8 cellular contexts compared by ENCODE assay signal in genomic region chr16:4415538-4416199, GRCh38. TPM values are rescaled to one million over a fixed set of nuclear protein-coding genes. Genes with fewer than 3 reads are reported as not detected.
DNase-seq lines count a peak whose midpoint lies in the region; ATAC-seq, FAIRE-seq and TF ChIP-seq lines count a peak whose summit lies in the region.

No MANE protein-coding gene starts in this region.

- H3K4me3 ChIP-seq in AG04450 (ENCODE audit: low read depth, low read length): peak overlapping the region; percentile 73
- peak overlapping the region; percentile 86 for H3K4me3 ChIP-seq in NB4 (ENCODE audit: low read depth, low read length)
- H3K4me3 ChIP-seq in endothelial cell of umbilical vein (replicated peaks in 1 of 3; ENCODE audit: insufficient read depth in 1 of 3, low read depth in 1 of 3, low read length in 3 of 3): peak overlapping the region; percentile 55 to 94 (median 71)

- H3K27me3 ChIP-seq in AG04450 (ENCODE audit: control insufficient read depth, insufficient read depth, low read length): no peaks in the 10 kb centered on the region
- no peaks in the 10 kb centered on the region for H3K27me3 ChIP-seq in endothelial cell of umbilical vein (ENCODE audit: control insufficient read depth in 2 of 2, insufficient read depth in 2 of 2, low read length in 2 of 2)

- H3K79me2 ChIP-seq in endothelial cell of umbilical vein (ENCODE audit: control insufficient read depth, insufficient read depth, low read length): peaks cover 36% of the 10 kb centered on the region

- peak overlapping the region; percentile 74 for H2AFZ ChIP-seq in endothelial cell of umbilical vein (ENCODE audit: low read depth, low read length)

- TF ChIP-seq POLR2A in NB4 (IDR thresholded peaks at IDR 0.05; ENCODE audit: extremely low read depth, insufficient read length) (peak; percentile 49), endothelial cell of umbilical vein (IDR thresholded peaks at IDR 0.05; ENCODE audit: low read depth, low read length) (no peak)

- no peak for TF ChIP-seq CTCF in AG04450 (IDR thresholded peaks at IDR 0.05; ENCODE audit: low read depth, low read length)
- no peak for TF ChIP-seq CTCF in NB4 (IDR thresholded peaks at IDR 0.05; ENCODE audit: low read depth, low read length)
- TF ChIP-seq CTCF in endothelial cell of umbilical vein (IDR thresholded peaks at IDR 0.05; ENCODE audit: extremely low read depth in 1 of 2, insufficient read depth in 1 of 2, low read depth in 1 of 2, low read length in 2 of 2): no peak

- intact Hi-C loops in endothelial cell of umbilical vein (cut with micrococcal nuclease): loop anchor here (1.0 kb wide), 1 partner anchor 7 kb away; no protein-coding TSS in a partner anchor

- H3K27ac ChIP-seq in AG04450 (ENCODE audit: low read depth, low read length) (no peak overlapping the region), endothelial cell of umbilical vein (ENCODE audit: insufficient read depth, low read depth, low read length) (peak overlapping the region; percentile 57)

- H4K20me1 ChIP-seq in endothelial cell of umbilical vein (replicated peaks; ENCODE audit: control insufficient read depth, extremely low read depth, insufficient read depth, low read length): no peaks in the 10 kb centered on the region

- peaks cover 0 to 10% of the 10 kb centered on the region in 2 experiments for H3K36me3 ChIP-seq in endothelial cell of umbilical vein (ENCODE audit: control insufficient read depth in 2 of 2, extremely low read depth in 1 of 2, insufficient read depth in 2 of 2, low read length in 2 of 2)

- DNase-seq in AG04450 (ENCODE audit: low read depth, low spot score): no peak
- DNase-seq in NB4 (ENCODE audit: low read depth): peak; percentile 90
- peak; percentile 47 for DNase-seq in activated T-cell treated with anti-CD3 and anti-CD28 coated beads for 1 hour (ENCODE audit: low read depth)
- peak; percentile 43 for DNase-seq in endothelial cell of umbilical vein (ENCODE audit: low read depth, low spot score)
- peak; percentile 52 for DNase-seq in mucosa of gallbladder (ENCODE audit: low spot score)
- DNase-seq in stimulated activated naive CD8-positive, alpha-beta T cell treated with anti-CD3 and anti-CD28 coated beads, Interleukin-15, amount 100 ng/mL, for 72 hours: peak; percentile 64 to 76
- DNase-seq in H4 (ENCODE audit: low spot score): no peak

- peak overlapping the region; percentile 98 for H3K27ac Mint-ChIP-seq in stimulated activated naive CD8-positive, alpha-beta T cell treated with anti-CD3 and anti-CD28 coated beads, Interleukin-15, amount 100 ng/mL, for 72 hours

- peak overlapping the region; percentile 87 for H3K4me3 Mint-ChIP-seq in stimulated activated naive CD8-positive, alpha-beta T cell treated with anti-CD3 and anti-CD28 coated beads, Interleukin-15, amount 100 ng/mL, for 72 hours

- peaks cover 52% of the 10 kb centered on the region for H3K4me1 Mint-ChIP-seq in stimulated activated naive CD8-positive, alpha-beta T cell treated with anti-CD3 and anti-CD28 coated beads, Interleukin-15, amount 100 ng/mL, for 72 hours

- H3K4me1 ChIP-seq in endothelial cell of umbilical vein (ENCODE audit: control insufficient read depth, extremely low read depth, insufficient read depth, low read length): peaks cover 11% of the 10 kb centered on the region

- no peaks in the 10 kb centered on the region for H3K9me1 ChIP-seq in endothelial cell of umbilical vein (replicated peaks; ENCODE audit: control insufficient read depth, extremely low read depth, insufficient read depth, low read length)

- dilution Hi-C loops in endothelial cell of umbilical vein (cut with MboI; ENCODE audit: extremely low pct_ligation_motif_present, low sequenced_read_pairs): no loop called here

- no peaks in the 10 kb centered on the region for H3K27me3 Mint-ChIP-seq in stimulated activated naive CD8-positive, alpha-beta T cell treated with anti-CD3 and anti-CD28 coated beads, Interleukin-15, amount 100 ng/mL, for 72 hours

- no peak for FAIRE-seq in endothelial cell of umbilical vein (lab: Jason Lieb, UNC)

- peak overlapping the region; percentile 78 for H3K9ac ChIP-seq in endothelial cell of umbilical vein (replicated peaks; ENCODE audit: extremely low read depth, insufficient read depth, low read length)

- H3K9me3 ChIP-seq in AG04450 (ENCODE audit: control insufficient read depth, insufficient read depth, low read length) (no peaks in the 10 kb centered on the region; the same call in 1 of the 2 replicates), endothelial cell of umbilical vein (replicated peaks; ENCODE audit: control insufficient read depth, insufficient read depth, low read length) (no peaks in the 10 kb centered on the region)

- ATAC-seq in GM18909 (IDR thresholded peaks at IDR 0.05; ENCODE audit: poor library complexity, unreplicated experiment): peak; percentile 14
- peak; percentile 24 for ATAC-seq in stimulated activated naive CD8-positive, alpha-beta T cell treated with anti-CD3 and anti-CD28 coated beads, Interleukin-15, amount 100 ng/mL, for 72 hours

- H3K4me2 ChIP-seq in endothelial cell of umbilical vein (ENCODE audit: insufficient read depth, low read length): peak overlapping the region; percentile 68

- CTCF ChIA-PET in AG04450 (lab: Charles Lee): interaction anchor here (0.8 to 1.1 kb wide), 4 partner anchors 9 to 92 kb away, joined by 3 to 8 read pairs (median 5); no protein-coding TSS in a partner anchor
- CTCF ChIA-PET in endothelial cell of umbilical vein (lab: Charles Lee): interaction anchor here (1.1 to 8.4 kb wide), 6 partner anchors 12 to 143 kb away, joined by 3 to 79 read pairs (median 4); partner anchors contain the start of gene TFAP4

- H3K9me3 Mint-ChIP-seq in stimulated activated naive CD8-positive, alpha-beta T cell treated with anti-CD3 and anti-CD28 coated beads, Interleukin-15, amount 100 ng/mL, for 72 hours: no peaks in the 10 kb centered on the region

- BruUV-seq in endothelial cell of umbilical vein (replicated peaks; lab: Mats Ljungman, UMichigan): TSS peak; percentile 58

- POLR2A ChIA-PET in AG04450 (lab: Yijun Ruan, JAX) (interaction anchor here (0.6 kb wide), 1 partner anchor 11 kb away, joined by 3 read pairs; no protein-coding TSS in a partner anchor), endothelial cell of umbilical vein (lab: Charles Lee) (no interaction called here)

TF ChIP-seq in endothelial cell of umbilical vein, 7 proteins besides CTCF, POLR2A, EP300 and RAD21 (continues in another document):
- TF ChIP-seq POLR2AphosphoS5 (IDR thresholded peaks at IDR 0.05; ENCODE audit: insufficient read depth, low read depth, low read length): peak; percentile 13

RNA-seq across cellular contexts. Expression of gene CORO7, which starts 0.7 kb away (rescaled TPM):
- polyA plus RNA-seq in AG04450 (2011; rRNA removed): 7.0 TPM in 2 replicates
- 14.9 and 17.5 TPM in 2 replicates for polyA minus RNA-seq in AG04450 (2011; rRNA and poly(A)+ RNA removed)
- 70.4 and 72.3 TPM in 2 replicates for total RNA-seq in endothelial cell of umbilical vein
- 42.5 and 57.1 TPM in 2 replicates for polyA plus RNA-seq in endothelial cell of umbilical vein
- 17.7 and 23.9 TPM in 2 replicates for polyA plus RNA-seq in endothelial cell of umbilical vein (2011; cell fraction: cytosol; rRNA removed)
- 171 and 177 TPM in 2 replicates for polyA plus RNA-seq in endothelial cell of umbilical vein (2011; cell fraction: nucleus; rRNA removed)
- polyA plus RNA-seq in endothelial cell of umbilical vein (2012): 25.7 and 41.7 TPM in 2 replicates
- polyA minus RNA-seq in endothelial cell of umbilical vein: 47.0 and 61.5 TPM in 2 replicates
- polyA minus RNA-seq in endothelial cell of umbilical vein (2011; cell fraction: cytosol; rRNA and poly(A)+ RNA removed): 13.6 TPM
- polyA minus RNA-seq in endothelial cell of umbilical vein (2011; cell fraction: nucleus; rRNA and poly(A)+ RNA removed): 65.1 and 94.9 TPM in 2 replicates
- total RNA-seq in mucosa of gallbladder: 58.3 TPM
- total RNA-seq in H4 (2014; rRNA removed; shearing (Covaris generic)): 8.9 and 10.6 TPM in 2 replicates

RNA-seq across cellular contexts. Expression of gene DNAJA3, which starts 10.0 kb away (rescaled TPM):
- polyA plus RNA-seq in AG04450 (2011; rRNA removed): 32.1 and 32.8 TPM in 2 replicates
- polyA minus RNA-seq in AG04450 (2011; rRNA and poly(A)+ RNA removed): 30.9 and 31.1 TPM in 2 replicates
- 40.6 and 45.4 TPM in 2 replicates for total RNA-seq in endothelial cell of umbilical vein
- polyA plus RNA-seq in endothelial cell of umbilical vein: 29.0 and 33.4 TPM in 2 replicates
- polyA plus RNA-seq in endothelial cell of umbilical vein (2011; cell fraction: cytosol; rRNA removed): 36.7 and 37.7 TPM in 2 replicates
- 56.9 and 63.1 TPM in 2 replicates for polyA plus RNA-seq in endothelial cell of umbilical vein (2011; cell fraction: nucleus; rRNA removed)
- polyA plus RNA-seq in endothelial cell of umbilical vein (2012): 34.7 and 34.9 TPM in 2 replicates
- polyA minus RNA-seq in endothelial cell of umbilical vein: 24.4 and 27.6 TPM in 2 replicates
- 36.0 TPM for polyA minus RNA-seq in endothelial cell of umbilical vein (2011; cell fraction: cytosol; rRNA and poly(A)+ RNA removed)
- 20.2 and 22.1 TPM in 2 replicates for polyA minus RNA-seq in endothelial cell of umbilical vein (2011; cell fraction: nucleus; rRNA and poly(A)+ RNA removed)
- total RNA-seq in mucosa of gallbladder: 41.0 TPM
- total RNA-seq in H4 (2014; rRNA removed; shearing (Covaris generic)): 48.3 and 48.4 TPM in 2 replicates

RNA-seq across cellular contexts. Expression of gene VASN, which starts 44.0 kb away (rescaled TPM):
- 19.1 and 27.8 TPM in 2 replicates for polyA plus RNA-seq in AG04450 (2011; rRNA removed)
- polyA minus RNA-seq in AG04450 (2011; rRNA and poly(A)+ RNA removed): 11.2 and 13.0 TPM in 2 replicates
- total RNA-seq in endothelial cell of umbilical vein: 0.14 and 0.42 TPM in 2 replicates
- polyA plus RNA-seq in endothelial cell of umbilical vein: 0.41 and 0.57 TPM in 2 replicates
- 0.09 and 0.13 TPM in 2 replicates for polyA plus RNA-seq in endothelial cell of umbilical vein (2011; cell fraction: cytosol; rRNA removed)
- 0.11 and 0.18 TPM in 2 replicates for polyA plus RNA-seq in endothelial cell of umbilical vein (2011; cell fraction: nucleus; rRNA removed)
- polyA plus RNA-seq in endothelial cell of umbilical vein (2012): 0.11 and 0.20 TPM in 2 replicates
- polyA minus RNA-seq in endothelial cell of umbilical vein: 0.08 and 0.32 TPM in 2 replicates
- polyA minus RNA-seq in endothelial cell of umbilical vein (2011; cell fraction: cytosol; rRNA and poly(A)+ RNA removed): 1.3 TPM
- 0.29 and 0.43 TPM in 2 replicates for polyA minus RNA-seq in endothelial cell of umbilical vein (2011; cell fraction: nucleus; rRNA and poly(A)+ RNA removed)
- total RNA-seq in mucosa of gallbladder: 31.5 TPM
- 22.8 and 32.2 TPM in 2 replicates for total RNA-seq in H4 (2014; rRNA removed; shearing (Covaris generic))

RNA-seq across cellular contexts. Expression of gene NMRAL1, which starts 58.8 kb away (rescaled TPM):
- polyA plus RNA-seq in AG04450 (2011; rRNA removed): 26.3 and 38.5 TPM in 2 replicates
- 27.8 and 44.3 TPM in 2 replicates for polyA minus RNA-seq in AG04450 (2011; rRNA and poly(A)+ RNA removed)
- 38.4 and 48.0 TPM in 2 replicates for total RNA-seq in endothelial cell of umbilical vein
- polyA plus RNA-seq in endothelial cell of umbilical vein: 84.4 and 101 TPM in 2 replicates
- polyA plus RNA-seq in endothelial cell of umbilical vein (2011; cell fraction: cytosol; rRNA removed): 76.1 and 86.6 TPM in 2 replicates
- polyA plus RNA-seq in endothelial cell of umbilical vein (2011; cell fraction: nucleus; rRNA removed): 50.3 and 65.3 TPM in 2 replicates
- polyA plus RNA-seq in endothelial cell of umbilical vein (2012): 52.2 and 55.6 TPM in 2 replicates
- 45.8 and 55.4 TPM in 2 replicates for polyA minus RNA-seq in endothelial cell of umbilical vein
- polyA minus RNA-seq in endothelial cell of umbilical vein (2011; cell fraction: cytosol; rRNA and poly(A)+ RNA removed): 57.0 TPM
- polyA minus RNA-seq in endothelial cell of umbilical vein (2011; cell fraction: nucleus; rRNA and poly(A)+ RNA removed): 11.1 and 13.6 TPM in 2 replicates
- total RNA-seq in mucosa of gallbladder: 58.9 TPM
- 69.5 and 102 TPM in 2 replicates for total RNA-seq in H4 (2014; rRNA removed; shearing (Covaris generic))

Comparison
In these comparisons a context has a peak if more than half of its experiments do, and no peak if none do; other contexts are left out.
1. DNase-seq: peak in NB4 (single experiment), activated T-cell treated with anti-CD3 and anti-CD28 coated beads for 1 hour (single experiment), endothelial cell of umbilical vein (single experiment), mucosa of gallbladder (single experiment) and stimulated activated naive CD8-positive, alpha-beta T cell treated with anti-CD3 and anti-CD28 coated beads, Interleukin-15, amount 100 ng/mL, for 72 hours (2 of 2); none in AG04450 (single experiment) and H4 (single experiment).
2. RNA of gene VASN, which starts 44.0 kb away (total RNA-seq): 31.5 TPM in mucosa of gallbladder (single experiment) and 22.8 to 32.2 TPM in H4; 0.14 to 0.42 TPM in endothelial cell of umbilical vein; every median in the first group is over 10 times any median in the second.
3. Peak in every context shown above with its lines, with median percentiles within 50 percentile points of each other: H3K4me3 ChIP-seq.